ENCODE assay signal across 19 cellular contexts in genomic region chr22:41650821-41651220, GRCh38. TPM values are rescaled to one million over a fixed set of nuclear protein-coding genes. Genes with fewer than 3 reads are reported as not detected.
DNase-seq lines count a peak whose midpoint lies in the region; ATAC-seq, FAIRE-seq and TF ChIP-seq lines count a peak whose summit lies in the region.
"Had no signal": no experiment of that assay in that cellular context is flagged by ENCODE, and none has a peak within 500 bp of the region (broad histone marks: within the 10 kb centered on the region; RNA-seq: fewer than 3 reads in every experiment).

No MANE protein-coding gene starts in this region.

- no peak for TF ChIP-seq CTCF in bronchial epithelial cell (IDR thresholded peaks at IDR 0.05; ENCODE audit: insufficient read depth, low read length, severe bottlenecking)
- TF ChIP-seq CTCF in psoas muscle (IDR thresholded peaks at IDR 0.05): no peak

- WGBS in psoas muscle, 3 donors: 74 to 86% (median 75%) methylated on average over 11 of the region's 11 CpGs

- peak; percentile 34 for DNase-seq in activated effector memory CD4-positive, alpha-beta T cell treated with anti-CD3 and anti-CD28 coated beads, Interleukin-2, amount 50 U/mL, for 16 hours
- DNase-seq in activated effector memory CD4-positive, alpha-beta T cell treated with Interleukin-2 at 50 U/mL for 16 hours: no peak
- DNase-seq in bronchial epithelial cell (ENCODE audit: low read depth) (no peak), psoas muscle (no peak), NCI-H524 treated with DMSO at 0.1 percent for 48 hours (lab: John Stamatoyannopoulos, UW) (no peak)
- DNase-seq: C1 segment of cervical spinal cord; Caco-2; CD4-positive, CD25-positive, alpha-beta regulatory T cell; CD8-positive, alpha-beta T cell; DMS153; DMS79 treated with DMSO at 0.1 percent for 48 hours; GF-D8; GOT3; HFFc6 had no signal

- H3K36me3 ChIP-seq in bronchial epithelial cell (ENCODE audit: control insufficient read depth, insufficient read depth, low read length) (peaks cover 37% of the 10 kb centered on the region), psoas muscle (ENCODE audit: insufficient read depth in 1 of 2, low read depth in 1 of 2) (peaks cover 15 to 99% of the 10 kb centered on the region in 2 donors)

- H3K27me3 ChIP-seq in bronchial epithelial cell (ENCODE audit: control insufficient read depth, insufficient read depth, low read length): no peaks in the 10 kb centered on the region
- no peaks in the 10 kb centered on the region for H3K27me3 ChIP-seq in psoas muscle (ENCODE audit: insufficient read depth in 3 of 3, low read length in 2 of 3)

- no peak overlapping the region for H3K4me3 ChIP-seq in bronchial epithelial cell (ENCODE audit: low read depth, low read length)
- H3K4me3 ChIP-seq in psoas muscle: no peak overlapping the region
- H3K4me3 ChIP-seq: HAP-1 had no signal

- H3K27ac ChIP-seq in psoas muscle: no peak overlapping the region

- intact Hi-C loops in psoas muscle (cut with DNase I): no loop called here

- H3K9me3 ChIP-seq in psoas muscle: no peaks in the 10 kb centered on the region
- H3K9me3 ChIP-seq: Caco-2, HAP-1 had no signal

- H3K4me1 ChIP-seq in psoas muscle: no peaks in the 10 kb centered on the region
- H3K4me1 ChIP-seq: Caco-2, HAP-1 had no signal

- ATAC-seq in psoas muscle (peak in 3 of 4 donors; percentile 60 to 62 (median 61)), HG03159 (IDR thresholded peaks at IDR 0.05; ENCODE audit: unreplicated experiment) (no peak)
- ATAC-seq: CD8-positive, alpha-beta T cell had no signal

- FAIRE-seq in bronchial epithelial cell (lab: Jason Lieb, UNC): peak; percentile 18
- FAIRE-seq: GM12892, H54 had no signal

RNA-seq across cellular contexts. Expression of gene XRCC6, which starts 29.7 kb away (rescaled TPM):
- 229 and 266 TPM in 2 replicates for total RNA-seq in bronchial epithelial cell
- 100 to 1,000 TPM; 185 to 252 (median 217) TPM for total RNA-seq in psoas muscle
- polyA plus RNA-seq in psoas muscle: 100 to 1,000 TPM; 156 to 291 (median 259) TPM

RNA-seq across cellular contexts. Expression of gene DESI1, which starts 30.0 kb away (rescaled TPM):
- total RNA-seq in bronchial epithelial cell: 10.8 and 17.5 TPM in 2 replicates
- 10 to 100 TPM; 17.5 to 27.6 (median 23.2) TPM for total RNA-seq in psoas muscle
- 10 to 100 TPM; 14.7 to 23.3 (median 18.9) TPM for polyA plus RNA-seq in psoas muscle

RNA-seq across cellular contexts. Expression of gene SNU13, which starts 37.8 kb away (rescaled TPM):
- total RNA-seq in bronchial epithelial cell: 81.5 and 95.6 TPM in 2 replicates
- 100 to 1,000 TPM; 165 to 238 (median 183) TPM for total RNA-seq in psoas muscle
- polyA plus RNA-seq in psoas muscle: 100 to 1,000 TPM; 215 to 466 (median 229) TPM

RNA-seq across cellular contexts. Expression of gene MEI1, which starts 48.5 kb away (rescaled TPM):
- total RNA-seq in bronchial epithelial cell (0.13 TPM in 1 of 2 replicates, not detected in the other), psoas muscle (under 1 TPM in 3 of 4 donors, not detected in 1; 0.23 to 0.47 (median 0.30) TPM)
- polyA plus RNA-seq in psoas muscle: under 1 TPM in 2 of 3 donors, not detected in 1; 0.01 to 0.10 TPM
- total RNA-seq: Caco-2, G401 had no signal
